1 cellular context compared by ENCODE assay signal in the genomic region with DNA sequence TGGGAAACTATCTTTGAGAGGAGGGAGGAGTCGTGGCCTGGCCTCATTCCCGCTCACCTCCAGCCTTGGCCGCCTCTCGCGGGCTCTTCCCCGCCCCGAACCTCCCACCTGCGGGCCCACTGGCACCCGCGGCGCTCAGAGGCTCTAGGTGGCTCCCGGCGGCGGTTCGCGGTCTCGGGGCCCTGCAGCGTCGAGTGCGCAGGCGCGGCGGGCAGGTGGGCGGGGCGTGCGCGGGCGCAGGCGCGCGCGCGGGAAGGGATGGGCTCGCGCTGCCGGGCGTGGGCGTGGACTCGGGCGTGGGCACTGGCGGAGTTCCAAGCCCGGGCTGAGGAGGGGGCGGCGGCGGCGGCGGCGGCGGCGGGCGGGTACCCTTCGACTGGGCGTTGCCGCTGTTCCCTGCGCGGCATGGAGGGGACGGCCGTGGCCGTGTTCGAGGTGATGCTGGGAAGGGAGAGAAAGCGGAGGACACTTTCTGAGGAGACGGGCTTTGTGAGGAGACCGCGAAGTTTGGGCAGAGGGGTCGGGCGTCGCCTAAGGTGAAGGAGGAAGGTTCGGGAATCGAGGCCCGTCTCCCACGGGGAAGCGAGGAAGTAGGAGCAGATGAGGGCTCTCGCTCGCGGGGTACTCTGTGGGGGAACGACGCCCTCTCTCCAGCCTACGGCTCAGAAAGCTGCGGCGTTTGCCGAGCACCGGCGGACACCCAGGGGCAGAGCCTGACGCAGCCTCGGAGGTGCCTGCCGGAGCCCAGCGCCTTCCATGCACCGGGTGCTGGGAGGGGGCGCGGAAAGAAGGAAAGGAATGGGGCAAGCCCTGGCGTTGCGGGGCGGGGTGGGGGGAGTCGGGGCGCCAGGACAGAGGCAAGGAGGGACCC.
TF ChIP-seq lines count a peak whose summit lies in the region.

No MANE protein-coding gene starts in this region.

TF ChIP-seq in HepG2, 621 proteins besides CTCF, POLR2A, EP300 and RAD21 (continued from another document and continues in another):
- TF ChIP-seq, protein P1, sequence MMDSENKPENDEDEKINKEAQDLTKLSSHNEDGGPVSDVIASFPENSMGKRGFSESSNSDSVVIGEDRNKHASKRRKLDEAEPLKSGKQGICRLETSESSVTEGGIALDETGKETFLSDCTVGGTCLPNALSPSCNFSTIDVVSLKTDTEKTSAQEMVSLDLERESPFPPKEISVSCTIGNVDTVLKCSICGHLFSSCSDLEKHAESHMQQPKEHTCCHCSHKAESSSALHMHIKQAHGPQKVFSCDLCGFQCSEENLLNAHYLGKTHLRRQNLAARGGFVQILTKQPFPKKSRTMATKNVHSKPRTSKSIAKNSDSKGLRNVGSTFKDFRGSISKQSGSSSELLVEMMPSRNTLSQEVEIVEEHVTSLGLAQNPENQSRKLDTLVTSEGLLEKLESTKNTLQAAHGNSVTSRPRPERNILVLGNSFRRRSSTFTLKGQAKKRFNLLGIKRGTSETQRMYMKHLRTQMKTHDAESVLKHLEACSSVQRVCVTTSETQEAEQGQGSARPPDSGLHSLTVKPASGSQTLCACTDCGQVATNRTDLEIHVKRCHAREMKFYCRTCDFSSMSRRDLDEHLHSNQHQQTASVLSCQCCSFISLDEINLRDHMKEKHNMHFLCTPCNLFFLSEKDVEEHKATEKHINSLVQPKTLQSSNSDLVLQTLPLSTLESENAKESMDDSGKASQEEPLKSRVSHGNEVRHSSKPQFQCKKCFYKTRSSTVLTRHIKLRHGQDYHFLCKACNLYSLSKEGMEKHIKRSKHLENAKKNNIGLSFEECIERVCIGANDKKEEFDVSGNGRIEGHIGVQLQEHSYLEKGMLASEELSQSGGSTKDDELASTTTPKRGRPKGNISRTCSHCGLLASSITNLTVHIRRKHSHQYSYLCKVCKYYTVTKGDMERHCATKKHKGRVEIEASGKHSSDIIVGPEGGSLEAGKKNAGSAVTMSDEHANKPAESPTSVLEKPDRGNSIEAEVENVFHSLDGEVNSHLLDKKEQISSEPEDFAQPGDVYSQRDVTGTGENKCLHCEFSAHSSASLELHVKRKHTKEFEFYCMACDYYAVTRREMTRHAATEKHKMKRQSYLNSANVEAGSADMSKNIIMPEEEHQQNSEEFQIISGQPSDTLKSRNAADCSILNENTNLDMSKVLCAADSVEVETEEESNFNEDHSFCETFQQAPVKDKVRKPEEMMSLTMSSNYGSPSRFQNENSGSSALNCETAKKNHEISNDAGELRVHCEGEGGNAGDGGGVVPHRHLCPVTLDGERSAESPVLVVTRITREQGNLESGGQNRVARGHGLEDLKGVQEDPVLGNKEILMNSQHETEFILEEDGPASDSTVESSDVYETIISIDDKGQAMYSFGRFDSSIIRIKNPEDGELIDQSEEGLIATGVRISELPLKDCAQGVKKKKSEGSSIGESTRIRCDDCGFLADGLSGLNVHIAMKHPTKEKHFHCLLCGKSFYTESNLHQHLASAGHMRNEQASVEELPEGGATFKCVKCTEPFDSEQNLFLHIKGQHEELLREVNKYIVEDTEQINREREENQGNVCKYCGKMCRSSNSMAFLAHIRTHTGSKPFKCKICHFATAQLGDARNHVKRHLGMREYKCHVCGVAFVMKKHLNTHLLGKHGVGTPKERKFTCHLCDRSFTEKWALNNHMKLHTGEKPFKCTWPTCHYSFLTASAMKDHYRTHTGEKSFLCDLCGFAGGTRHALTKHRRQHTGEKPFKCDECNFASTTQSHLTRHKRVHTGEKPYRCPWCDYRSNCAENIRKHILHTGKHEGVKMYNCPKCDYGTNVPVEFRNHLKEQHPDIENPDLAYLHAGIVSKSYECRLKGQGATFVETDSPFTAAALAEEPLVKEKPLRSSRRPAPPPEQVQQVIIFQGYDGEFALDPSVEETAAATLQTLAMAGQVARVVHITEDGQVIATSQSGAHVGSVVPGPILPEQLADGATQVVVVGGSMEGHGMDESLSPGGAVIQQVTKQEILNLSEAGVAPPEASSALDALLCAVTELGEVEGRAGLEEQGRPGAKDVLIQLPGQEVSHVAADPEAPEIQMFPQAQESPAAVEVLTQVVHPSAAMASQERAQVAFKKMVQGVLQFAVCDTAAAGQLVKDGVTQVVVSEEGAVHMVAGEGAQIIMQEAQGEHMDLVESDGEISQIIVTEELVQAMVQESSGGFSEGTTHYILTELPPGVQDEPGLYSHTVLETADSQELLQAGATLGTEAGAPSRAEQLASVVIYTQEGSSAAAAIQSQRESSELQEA (CRISPR knock-in tag; IDR thresholded peaks at IDR 0.05; ENCODE audit: not compliant biosample characterization), result peak; percentile 72
- TF ChIP-seq, protein P2, sequence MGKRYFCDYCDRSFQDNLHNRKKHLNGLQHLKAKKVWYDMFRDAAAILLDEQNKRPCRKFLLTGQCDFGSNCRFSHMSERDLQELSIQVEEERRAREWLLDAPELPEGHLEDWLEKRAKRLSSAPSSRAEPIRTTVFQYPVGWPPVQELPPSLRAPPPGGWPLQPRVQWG (CRISPR knock-in tag; IDR thresholded peaks at IDR 0.05; ENCODE audit: borderline replicate concordance, low read depth), result no peak
- TF ChIP-seq KLF11 (CRISPR knock-in tag; IDR thresholded peaks at IDR 0.05), result no peak
- TF ChIP-seq GABPB1 (CRISPR knock-in tag; IDR thresholded peaks at IDR 0.05), result peak; percentile 61
- peak; percentile 74 for TF ChIP-seq KAT8 (CRISPR knock-in tag; IDR thresholded peaks at IDR 0.05)
- TF ChIP-seq, protein P3, sequence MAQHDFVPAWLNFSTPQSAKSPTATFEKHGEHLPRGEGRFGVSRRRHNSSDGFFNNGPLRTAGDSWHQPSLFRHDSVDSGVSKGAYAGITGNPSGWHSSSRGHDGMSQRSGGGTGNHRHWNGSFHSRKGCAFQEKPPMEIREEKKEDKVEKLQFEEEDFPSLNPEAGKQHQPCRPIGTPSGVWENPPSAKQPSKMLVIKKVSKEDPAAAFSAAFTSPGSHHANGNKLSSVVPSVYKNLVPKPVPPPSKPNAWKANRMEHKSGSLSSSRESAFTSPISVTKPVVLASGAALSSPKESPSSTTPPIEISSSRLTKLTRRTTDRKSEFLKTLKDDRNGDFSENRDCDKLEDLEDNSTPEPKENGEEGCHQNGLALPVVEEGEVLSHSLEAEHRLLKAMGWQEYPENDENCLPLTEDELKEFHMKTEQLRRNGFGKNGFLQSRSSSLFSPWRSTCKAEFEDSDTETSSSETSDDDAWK (CRISPR knock-in tag; IDR thresholded peaks at IDR 0.05), result no peak
- TF ChIP-seq, protein P4, sequence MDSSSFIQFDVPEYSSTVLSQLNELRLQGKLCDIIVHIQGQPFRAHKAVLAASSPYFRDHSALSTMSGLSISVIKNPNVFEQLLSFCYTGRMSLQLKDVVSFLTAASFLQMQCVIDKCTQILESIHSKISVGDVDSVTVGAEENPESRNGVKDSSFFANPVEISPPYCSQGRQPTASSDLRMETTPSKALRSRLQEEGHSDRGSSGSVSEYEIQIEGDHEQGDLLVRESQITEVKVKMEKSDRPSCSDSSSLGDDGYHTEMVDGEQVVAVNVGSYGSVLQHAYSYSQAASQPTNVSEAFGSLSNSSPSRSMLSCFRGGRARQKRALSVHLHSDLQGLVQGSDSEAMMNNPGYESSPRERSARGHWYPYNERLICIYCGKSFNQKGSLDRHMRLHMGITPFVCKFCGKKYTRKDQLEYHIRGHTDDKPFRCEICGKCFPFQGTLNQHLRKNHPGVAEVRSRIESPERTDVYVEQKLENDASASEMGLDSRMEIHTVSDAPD (CRISPR knock-in tag; IDR thresholded peaks at IDR 0.05), result no peak
- no peak for TF ChIP-seq STAT5B (CRISPR knock-in tag; IDR thresholded peaks at IDR 0.05)
- no peak for TF ChIP-seq ZNF180 (CRISPR knock-in tag; IDR thresholded peaks at IDR 0.05; ENCODE audit: borderline replicate concordance, low read depth)
- TF ChIP-seq, protein P5, sequence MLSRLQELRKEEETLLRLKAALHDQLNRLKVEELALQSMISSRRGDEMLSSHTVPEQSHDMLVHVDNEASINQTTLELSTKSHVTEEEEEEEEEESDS (CRISPR knock-in tag; IDR thresholded peaks at IDR 0.05; ENCODE audit: borderline replicate concordance), result no peak
- TF ChIP-seq ZFY (CRISPR knock-in tag; IDR thresholded peaks at IDR 0.05), result peak; percentile 96
- peak; percentile 38; the same call in 1 of the 2 replicates for TF ChIP-seq SP5 (CRISPR knock-in tag; IDR thresholded peaks at IDR 0.05; ENCODE audit: borderline replicate concordance, low read depth)
- TF ChIP-seq, protein P6, sequence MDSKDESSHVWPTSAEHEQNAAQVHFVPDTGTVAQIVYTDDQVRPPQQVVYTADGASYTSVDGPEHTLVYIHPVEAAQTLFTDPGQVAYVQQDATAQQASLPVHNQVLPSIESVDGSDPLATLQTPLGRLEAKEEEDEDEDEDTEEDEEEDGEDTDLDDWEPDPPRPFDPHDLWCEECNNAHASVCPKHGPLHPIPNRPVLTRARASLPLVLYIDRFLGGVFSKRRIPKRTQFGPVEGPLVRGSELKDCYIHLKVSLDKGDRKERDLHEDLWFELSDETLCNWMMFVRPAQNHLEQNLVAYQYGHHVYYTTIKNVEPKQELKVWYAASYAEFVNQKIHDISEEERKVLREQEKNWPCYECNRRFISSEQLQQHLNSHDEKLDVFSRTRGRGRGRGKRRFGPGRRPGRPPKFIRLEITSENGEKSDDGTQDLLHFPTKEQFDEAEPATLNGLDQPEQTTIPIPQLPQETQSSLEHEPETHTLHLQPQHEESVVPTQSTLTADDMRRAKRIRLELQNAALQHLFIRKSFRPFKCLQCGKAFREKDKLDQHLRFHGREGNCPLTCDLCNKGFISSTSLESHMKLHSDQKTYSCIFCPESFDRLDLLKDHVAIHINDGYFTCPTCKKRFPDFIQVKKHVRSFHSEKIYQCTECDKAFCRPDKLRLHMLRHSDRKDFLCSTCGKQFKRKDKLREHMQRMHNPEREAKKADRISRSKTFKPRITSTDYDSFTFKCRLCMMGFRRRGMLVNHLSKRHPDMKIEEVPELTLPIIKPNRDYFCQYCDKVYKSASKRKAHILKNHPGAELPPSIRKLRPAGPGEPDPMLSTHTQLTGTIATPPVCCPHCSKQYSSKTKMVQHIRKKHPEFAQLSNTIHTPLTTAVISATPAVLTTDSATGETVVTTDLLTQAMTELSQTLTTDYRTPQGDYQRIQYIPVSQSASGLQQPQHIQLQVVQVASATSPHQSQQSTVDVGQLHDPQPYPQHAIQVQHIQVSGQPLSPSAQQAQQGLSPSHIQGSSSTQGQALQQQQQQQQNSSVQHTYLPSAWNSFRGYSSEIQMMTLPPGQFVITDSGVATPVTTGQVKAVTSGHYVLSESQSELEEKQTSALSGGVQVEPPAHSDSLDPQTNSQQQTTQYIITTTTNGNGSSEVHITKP (CRISPR knock-in tag; IDR thresholded peaks at IDR 0.05; ENCODE audit: low read depth), result no peak
- no peak; the same call in 1 of the 2 replicates for TF ChIP-seq ZNF317 (CRISPR knock-in tag; IDR thresholded peaks at IDR 0.05)
- no peak for TF ChIP-seq CBX2 (IDR thresholded peaks at IDR 0.05; ENCODE audit: low read depth, low read length)
- no peak for TF ChIP-seq CBX2 (CRISPR knock-in tag; IDR thresholded peaks at IDR 0.05; ENCODE audit: low read depth)
- TF ChIP-seq ZNF44 (CRISPR knock-in tag; IDR thresholded peaks at IDR 0.05), result no peak
- no peak for TF ChIP-seq SETDB1 (CRISPR knock-in tag; IDR thresholded peaks at IDR 0.05; ENCODE audit: borderline replicate concordance)
- no peak for TF ChIP-seq NFYC (CRISPR knock-in tag; IDR thresholded peaks at IDR 0.05)
- TF ChIP-seq FOXK2 (IDR thresholded peaks at IDR 0.05), result no peak
- 0 out of 2 replicates have a peak, but pooled peaks have one; percentile 3 for TF ChIP-seq ZNF136 (CRISPR knock-in tag; IDR thresholded peaks at IDR 0.05; ENCODE audit: low read depth)
- TF ChIP-seq ZFP37 (CRISPR knock-in tag; IDR thresholded peaks at IDR 0.05; ENCODE audit: borderline replicate concordance), result no peak
- no peak for TF ChIP-seq AHR (CRISPR knock-in tag; IDR thresholded peaks at IDR 0.05)
- TF ChIP-seq, protein P7, sequence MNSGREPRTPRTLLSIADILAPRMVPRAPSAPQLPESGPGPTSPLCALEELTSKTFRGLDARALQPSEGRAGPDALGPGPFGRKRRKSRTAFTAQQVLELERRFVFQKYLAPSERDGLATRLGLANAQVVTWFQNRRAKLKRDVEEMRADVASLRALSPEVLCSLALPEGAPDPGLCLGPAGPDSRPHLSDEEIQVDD (CRISPR knock-in tag; IDR thresholded peaks at IDR 0.05; ENCODE audit: borderline replicate concordance), result no peak
- TF ChIP-seq BCL6 (CRISPR knock-in tag; IDR thresholded peaks at IDR 0.05), result no peak
